Comparison of ENCODE assay signal across 8 cellular contexts in the genomic region with DNA sequence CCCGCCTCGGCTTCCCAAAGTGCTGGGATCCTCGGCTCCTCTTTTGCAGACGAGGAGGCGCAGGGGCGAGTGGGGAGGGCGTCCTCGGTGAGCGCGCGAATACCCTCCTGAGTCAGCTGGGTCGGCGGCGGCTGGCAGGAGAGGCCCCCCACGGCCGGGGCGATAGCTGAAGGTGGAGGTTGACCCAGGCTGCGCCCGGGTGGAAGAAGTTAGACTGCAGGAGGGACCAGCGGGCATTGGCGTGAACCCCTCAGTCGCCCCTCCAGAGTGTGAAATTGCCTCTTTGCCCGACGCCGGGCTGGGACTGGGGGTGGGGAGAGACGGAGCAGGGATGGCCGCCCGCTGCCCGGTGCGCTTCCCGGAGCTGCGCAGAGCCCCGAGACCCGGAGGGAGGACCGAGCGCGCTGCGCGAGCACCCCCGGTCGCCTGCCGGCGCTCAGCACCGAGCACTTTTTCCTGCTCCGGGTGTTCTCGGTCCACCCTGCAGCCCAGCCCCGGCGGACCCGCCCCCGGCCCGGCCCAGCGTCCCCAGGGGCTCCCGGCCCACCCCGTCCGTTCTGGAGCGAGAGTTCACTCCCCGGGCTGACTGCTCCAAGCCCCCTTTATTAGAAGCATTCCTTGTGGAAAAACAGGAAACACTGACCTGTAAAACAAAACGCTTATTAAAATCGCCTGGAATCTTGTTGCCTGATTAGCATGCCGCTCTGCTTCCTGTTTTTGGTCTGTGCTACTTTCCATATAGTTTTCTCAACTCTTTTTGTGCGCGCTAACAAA. TPM values are rescaled to one million over a fixed set of nuclear protein-coding genes. Genes with fewer than 3 reads are reported as not detected.
DNase-seq lines count a peak whose midpoint lies in the region; ATAC-seq and TF ChIP-seq lines count a peak whose summit lies in the region.

No MANE protein-coding gene starts in this region.

- no peak overlapping the region for H3K9ac ChIP-seq in PC-3 (ENCODE audit: low read length)

- intact Hi-C loops in PC-3 (cut with micrococcal nuclease) = no loop called here
- intact Hi-C loops in left colon (cut with DNase I, micrococcal nuclease) = no loop called here

- no peaks in the 10 kb centered on the region for H3K9me3 Mint-ChIP-seq in chondrocyte (ENCODE audit: low read depth)
- H3K9me3 Mint-ChIP-seq in stimulated activated naive CD8-positive, alpha-beta T cell treated with anti-CD3 and anti-CD28 coated beads, Interleukin-15, amount 100 ng/mL, for 72 hours = no peaks in the 10 kb centered on the region

- H2AFZ ChIP-seq in PC-3 (ENCODE audit: low read length) = peak overlapping the region; percentile 84

- CTCF ChIA-PET in PC-3 (lab: Charles Lee) = no interaction called here

- POLR2A ChIA-PET in PC-3 (lab: Charles Lee; ENCODE audit: unreplicated experiment) = no interaction called here

- no TSS peak for BruUV-seq in PC-3 (replicated peaks; lab: Mats Ljungman, UMichigan)

- peaks cover 14% of the 10 kb centered on the region for H3K27me3 Mint-ChIP-seq in chondrocyte (ENCODE audit: low read depth)
- peaks cover 35% of the 10 kb centered on the region for H3K27me3 Mint-ChIP-seq in stimulated activated naive CD8-positive, alpha-beta T cell treated with anti-CD3 and anti-CD28 coated beads, Interleukin-15, amount 100 ng/mL, for 72 hours

- TF ChIP-seq CTCF in PC-3 (conservative IDR thresholded peaks at IDR 0.05; ENCODE audit: low read depth, low read length) (no peak), chondrocyte (IDR thresholded peaks at IDR 0.05) (peak; percentile 69)

- no peaks in the 10 kb centered on the region for H3K79me2 ChIP-seq in PC-3 (ENCODE audit: low read length)

- no peaks in the 10 kb centered on the region for H3K9me2 ChIP-seq in PC-3 (replicated peaks; ENCODE audit: low read length)

- peaks cover 18% of the 10 kb centered on the region for H3K4me1 ChIP-seq in PC-3 (ENCODE audit: insufficient read depth, low read length)

- no peaks in the 10 kb centered on the region for H4K20me1 ChIP-seq in PC-3 (ENCODE audit: low read length)

- peaks cover 5% of the 10 kb centered on the region for H3K4me1 Mint-ChIP-seq in chondrocyte (ENCODE audit: low read depth)
- H3K4me1 Mint-ChIP-seq in stimulated activated naive CD8-positive, alpha-beta T cell treated with anti-CD3 and anti-CD28 coated beads, Interleukin-15, amount 100 ng/mL, for 72 hours = peaks cover 4% of the 10 kb centered on the region

- no peaks in the 10 kb centered on the region for H3F3A ChIP-seq in PC-3 (ENCODE audit: low read length, unreplicated experiment)

- H3K9me3 ChIP-seq in PC-3 (ENCODE audit: low read length) = no peaks in the 10 kb centered on the region

- H3K27ac Mint-ChIP-seq in chondrocyte (ENCODE audit: unreplicated experiment) = no peak overlapping the region
- no peak overlapping the region for H3K27ac Mint-ChIP-seq in stimulated activated naive CD8-positive, alpha-beta T cell treated with anti-CD3 and anti-CD28 coated beads, Interleukin-15, amount 100 ng/mL, for 72 hours

- DNase-seq in PC-3 = no peak
- DNase-seq in chondrocyte (ENCODE audit: low spot score) = no peak
- DNase-seq in left colon = peak in 1 of 2 donors; percentile 57
- DNase-seq in stimulated activated naive CD8-positive, alpha-beta T cell treated with anti-CD3 and anti-CD28 coated beads, Interleukin-15, amount 100 ng/mL, for 72 hours = peak in 1 of 2 donors; percentile 18
- DNase-seq in NCI-H2196 treated with DMSO at 0.1 percent for 48 hours (lab: John Stamatoyannopoulos, UW; ENCODE audit: unreplicated experiment) = no peak
- DNase-seq in T1000 (lab: John Stamatoyannopoulos, UW) = no peak
- no peak for DNase-seq in HuH-7.5 (ENCODE audit: low spot score)

- H3K4me3 ChIP-seq in GM08714 (ENCODE audit: low read length) = peak overlapping the region; percentile 27; the same call in 1 of the 2 replicates
- peak overlapping the region; percentile 63 for H3K4me3 ChIP-seq in PC-3 (ENCODE audit: low read length)

- ATAC-seq in PC-3 (no peak; the same call in 1 of the 2 replicates), left colon (peak; percentile 54)
- peak; percentile 72 for ATAC-seq in stimulated activated naive CD8-positive, alpha-beta T cell treated with anti-CD3 and anti-CD28 coated beads, Interleukin-15, amount 100 ng/mL, for 72 hours

- no peak overlapping the region for H3K27ac ChIP-seq in PC-3 (ENCODE audit: low read length)

- no peaks in the 10 kb centered on the region for H3K36me3 ChIP-seq in PC-3 (ENCODE audit: low read depth, low read length)

- peaks cover 3% of the 10 kb centered on the region for H3K36me3 Mint-ChIP-seq in chondrocyte (ENCODE audit: low read depth)

- H3K4me2 ChIP-seq in PC-3 (ENCODE audit: low read length) = peak overlapping the region; percentile 79

- no peaks in the 10 kb centered on the region for H3K27me3 ChIP-seq in PC-3 (ENCODE audit: low read length)

- H3K4me3 Mint-ChIP-seq in chondrocyte (ENCODE audit: unreplicated experiment) = peak overlapping the region; percentile 62
- peak overlapping the region; percentile 69 to 77 for H3K4me3 Mint-ChIP-seq in stimulated activated naive CD8-positive, alpha-beta T cell treated with anti-CD3 and anti-CD28 coated beads, Interleukin-15, amount 100 ng/mL, for 72 hours

RNA-seq across cellular contexts. Expression of gene CPT1A, which starts 13.7 kb away (rescaled TPM):
- total RNA-seq in PC-3 (2014; rRNA removed) (38.1 and 53.2 TPM in 2 replicates), chondrocyte (58.0 to 83.0 TPM (median 58.8 TPM) in 3 replicates), left colon (100 to 1,000 TPM; 149 to 261 TPM)

RNA-seq across cellular contexts. Expression of gene MRPL21, which starts 48.2 kb away (rescaled TPM):
- total RNA-seq in PC-3 (2014; rRNA removed) (200 and 230 TPM in 2 replicates), chondrocyte (31.5 to 41.4 TPM (median 36.9 TPM) in 3 replicates), left colon (10 to 100 TPM; 71.7 to 87.8 TPM)

RNA-seq across cellular contexts. Expression of gene IGHMBP2, which starts 48.3 kb away (rescaled TPM):
- total RNA-seq in PC-3 (2014; rRNA removed) (20.5 and 22.5 TPM in 2 replicates), chondrocyte (17.4 to 21.4 TPM (median 18.1 TPM) in 3 replicates), left colon (10 to 100 TPM; 17.5 to 20.8 TPM)
